In the genomic region with DNA sequence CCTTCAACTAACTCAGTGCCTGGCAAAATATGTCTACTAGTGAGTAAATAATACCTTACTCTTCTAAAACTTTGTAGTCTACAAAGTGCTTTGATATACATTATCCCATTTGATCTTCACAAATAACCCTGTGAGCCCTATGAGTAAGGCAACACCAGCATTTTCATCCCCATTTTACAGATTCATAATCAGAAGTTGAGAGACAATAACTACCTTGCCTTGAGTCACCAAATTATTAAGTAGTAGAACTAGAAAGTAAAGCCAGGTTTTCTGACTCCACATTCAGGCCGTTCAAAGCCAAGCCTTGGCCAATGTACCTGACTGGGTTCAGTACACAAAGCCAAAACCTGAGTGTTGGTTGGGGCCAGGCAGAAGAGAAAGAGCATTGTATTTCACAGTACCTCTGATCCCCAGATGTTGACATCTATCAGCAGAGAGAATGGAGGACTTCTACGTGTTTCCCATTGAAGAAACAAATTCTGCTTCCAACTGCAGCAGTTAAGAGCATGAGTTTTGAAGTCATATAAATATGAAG, we compare ENCODE assay signal across 18 cellular contexts.
A peak's percentile ranks its signal among the peaks of the same experiment; 100 is the strongest.
DNase-seq lines count a peak whose midpoint lies in the region; ATAC-seq and TF ChIP-seq lines count a peak whose summit lies in the region.
"Had no signal": no experiment of that assay in that cellular context is flagged by ENCODE, and none has a peak within 500 bp of the region (broad histone marks: within the 10 kb centered on the region; RNA-seq: fewer than 3 reads in every experiment).

No MANE protein-coding gene starts in this region.

- no peak overlapping the region for H2AFZ ChIP-seq in osteoblast (ENCODE audit: low read length)

- no peaks in the 10 kb centered on the region for H3K9me3 ChIP-seq in T-helper 17 cell (ENCODE audit: control insufficient read depth, low read length, poor library complexity, severe bottlenecking)
- no peaks in the 10 kb centered on the region for H3K9me3 ChIP-seq in osteoblast (ENCODE audit: low read depth, low read length)
- H3K9me3 ChIP-seq: A549; BLaER1 treated with 17β-estradiol and CSF1 and Interleukin-3, amounts not matched to agents 10 nM and 100 nM; Caco-2 had no signal

- no peak for DNase-seq in T-helper 17 cell
- DNase-seq in left lobe of liver (ENCODE audit: low spot score) = no peak
- peak; percentile 19 for DNase-seq in osteoblast (ENCODE audit: insufficient read length, low spot score, missing footprints)
- DNase-seq in iPS-NIHi11 (ENCODE audit: low spot score) = no peak
- DNase-seq: AML-193; Caco-2; Calu3; CD4-positive, alpha-beta T cell; CD8-positive, alpha-beta T cell; DMS79 treated with DMSO at 0.1 percent for 48 hours; GF-D8 had no signal

- H3K27me3 Mint-ChIP-seq in T-helper 17 cell = peaks cover 10% of the 10 kb centered on the region

- H3K4me2 ChIP-seq in osteoblast (ENCODE audit: insufficient read depth, low read length) = no peak overlapping the region
- H3K4me2 ChIP-seq: A549; BLaER1 treated with 17β-estradiol and CSF1 and Interleukin-3, amounts not matched to agents 10 nM and 100 nM had no signal

- no peaks in the 10 kb centered on the region for H3K4me1 ChIP-seq in osteoblast (ENCODE audit: insufficient read depth, low read length)
- H3K4me1 ChIP-seq: BLaER1 treated with 17β-estradiol and CSF1 and Interleukin-3, amounts not matched to agents 10 nM and 100 nM had no signal

- H3K27ac Mint-ChIP-seq in T-helper 17 cell = peak overlapping the region; percentile 30
- H3K27ac Mint-ChIP-seq: B cell; CD4-positive, alpha-beta T cell; CD8-positive, alpha-beta T cell had no signal

- H3K4me3 Mint-ChIP-seq in T-helper 17 cell = no peak overlapping the region
- H3K4me3 Mint-ChIP-seq: B cell; CD4-positive, alpha-beta T cell; CD8-positive, alpha-beta T cell had no signal

- H3K27ac ChIP-seq in osteoblast (ENCODE audit: low read depth, low read length) = no peak overlapping the region
- H3K27ac ChIP-seq: 22Rv1; A549; BLaER1 treated with 17β-estradiol and CSF1 and Interleukin-3, amounts not matched to agents 10 nM and 100 nM; C4-2B had no signal

- H3K4me3 ChIP-seq in osteoblast (ENCODE audit: insufficient read depth, low read length) = no peak overlapping the region
- H3K4me3 ChIP-seq: A549; BLaER1 treated with 17β-estradiol and CSF1 and Interleukin-3, amounts not matched to agents 10 nM and 100 nM had no signal

- H3K36me3 ChIP-seq in osteoblast (ENCODE audit: insufficient read depth, low read length) = no peaks in the 10 kb centered on the region
- H3K36me3 ChIP-seq: BLaER1 treated with 17β-estradiol and CSF1 and Interleukin-3, amounts not matched to agents 10 nM and 100 nM had no signal

- H4K20me1 ChIP-seq in osteoblast (ENCODE audit: insufficient read depth, low read length) = no peaks in the 10 kb centered on the region
- H4K20me1 ChIP-seq: BLaER1 treated with 17β-estradiol and CSF1 and Interleukin-3, amounts not matched to agents 10 nM and 100 nM had no signal

- no peak for TF ChIP-seq CTCF in osteoblast (IDR thresholded peaks at IDR 0.05; ENCODE audit: extremely low read depth, low read depth, low read length)

- no peak for ATAC-seq in T-helper 17 cell
- ATAC-seq in left lobe of liver = peak; percentile 61
- ATAC-seq in HG02759 (IDR thresholded peaks at IDR 0.05; ENCODE audit: unreplicated experiment) = no peak
- no peak for ATAC-seq in GM19351 (IDR thresholded peaks at IDR 0.05; ENCODE audit: unreplicated experiment)
- ATAC-seq: A549; CD8-positive, alpha-beta T cell had no signal

- H3K27me3 ChIP-seq in osteoblast (ENCODE audit: insufficient read depth, low read length) = no peaks in the 10 kb centered on the region
- H3K27me3 ChIP-seq: BLaER1 treated with 17β-estradiol and CSF1 and Interleukin-3, amounts not matched to agents 10 nM and 100 nM had no signal

- no peaks in the 10 kb centered on the region for H3K36me3 Mint-ChIP-seq in T-helper 17 cell (ENCODE audit: low read depth)
- H3K36me3 Mint-ChIP-seq: CD8-positive, alpha-beta T cell had no signal

- H3K79me2 ChIP-seq in osteoblast (ENCODE audit: insufficient read depth, low read length) = no peaks in the 10 kb centered on the region

- H3K4me1 Mint-ChIP-seq in T-helper 17 cell = no peaks in the 10 kb centered on the region
- H3K4me1 Mint-ChIP-seq: B cell had no signal
